Comparison of ENCODE assay signal across 19 cellular contexts in the genomic region with DNA sequence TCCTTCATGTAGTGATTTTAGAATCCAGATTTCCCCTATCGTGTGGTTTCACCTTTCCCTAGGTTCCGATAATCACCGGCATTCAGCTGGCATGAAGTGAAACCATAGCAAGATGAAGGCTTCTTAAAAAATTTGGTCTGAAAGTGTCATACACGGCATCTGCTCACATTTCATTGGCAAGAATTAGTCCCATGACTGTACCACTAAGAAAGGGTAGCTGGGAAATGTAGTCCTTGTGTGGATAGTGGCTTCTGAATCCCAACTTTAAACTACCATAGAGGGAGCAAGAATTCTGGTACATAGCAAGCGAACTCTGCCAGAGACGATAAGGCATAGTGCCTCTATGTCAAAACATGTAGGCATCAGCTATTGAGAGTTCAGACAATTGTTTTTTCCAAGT.
DNase-seq lines count a peak whose midpoint lies in the region; ATAC-seq and TF ChIP-seq lines count a peak whose summit lies in the region.
"Had no signal": no experiment of that assay in that cellular context is flagged by ENCODE, and none has a peak within 500 bp of the region (broad histone marks: within the 10 kb centered on the region; RNA-seq: fewer than 3 reads in every experiment).

No MANE protein-coding gene starts in this region.

- H3K36me3 ChIP-seq in OCI-LY3 (replicated peaks; ENCODE audit: low read depth, low read length), result no peaks in the 10 kb centered on the region
- H3K36me3 ChIP-seq: esophagus muscularis mucosa, transverse colon had no signal

- DNase-seq in H4 (ENCODE audit: low spot score) (peak; percentile 16), choroid plexus epithelial cell (ENCODE audit: low read depth) (peak; percentile 14), myocyte (ENCODE audit: low read depth) (peak; percentile 14), AG08395 (ENCODE audit: low spot score) (no peak)
- no peak for DNase-seq in activated CD4-positive, alpha-beta T cell treated with anti-CD3 and anti-CD28 coated beads for 4 hours
- DNase-seq: activated CD4-positive, alpha-beta T cell treated with anti-CD3 and anti-CD28 coated beads for 48 hours; activated CD8-positive, alpha-beta memory T cell treated with anti-CD3 and anti-CD28 coated beads, Interleukin-2, amount 10 ng/mL, durations not matched to agents 7 days and 5 days; effector memory CD8-positive, alpha-beta T cell; glutamatergic neuron; KBM-7; left ventricle myocardium superior; NCI-H187; NCI-H226; NK-92 treated with Interleukin-12 subunit alpha and Interleukin-12 subunit beta, amount 100 ng/mL, for 24 hours; stimulated activated CD4-positive, alpha-beta T cell treated with anti-CD3 and anti-CD28 coated beads, Interleukin-4, amount 100 ng/mL, for 1 hour; transverse colon had no signal

- 0 out of 2 replicates have a peak, but pooled peaks cover under 1% of the 10 kb centered on the region for H3K27me3 ChIP-seq in OCI-LY3 (ENCODE audit: low read depth, low read length)
- H3K27me3 ChIP-seq: esophagus muscularis mucosa, transverse colon had no signal

- TF ChIP-seq CTCF in OCI-LY3 (IDR thresholded peaks at IDR 0.05; ENCODE audit: low read depth, low read length), result no peak
- no peak for TF ChIP-seq CTCF in choroid plexus epithelial cell (conservative IDR thresholded peaks at IDR 0.05; ENCODE audit: low read depth, low read length)

- H3K4me1 ChIP-seq in OCI-LY3 (ENCODE audit: low read length), result peaks cover 5% of the 10 kb centered on the region
- H3K4me1 ChIP-seq: esophagus muscularis mucosa, transverse colon had no signal

- no peaks in the 10 kb centered on the region for H3K79me2 ChIP-seq in OCI-LY3 (ENCODE audit: low read length)

- H2AFZ ChIP-seq in OCI-LY3 (ENCODE audit: low read depth, low read length), result no peak overlapping the region; the same call in 1 of the 2 replicates

- no peak overlapping the region for H3K27ac ChIP-seq in OCI-LY3 (ENCODE audit: low read length)
- H3K27ac ChIP-seq: esophagus muscularis mucosa, transverse colon had no signal

- H4K20me1 ChIP-seq in OCI-LY3 (ENCODE audit: insufficient read depth, low read length), result no peaks in the 10 kb centered on the region

- H3K4me3 ChIP-seq in OCI-LY3 (ENCODE audit: low read length) (no peak overlapping the region), choroid plexus epithelial cell (ENCODE audit: low read depth, low read length) (no peak overlapping the region)
- H3K4me3 ChIP-seq: esophagus muscularis mucosa, transverse colon had no signal

- no peaks in the 10 kb centered on the region for H3K9me3 ChIP-seq in OCI-LY3 (ENCODE audit: insufficient read depth, low read length)
- H3K9me3 ChIP-seq: transverse colon had no signal

- no peak overlapping the region for H3K9ac ChIP-seq in OCI-LY3 (ENCODE audit: low read length)

- no peak for ATAC-seq in HG02623 (IDR thresholded peaks at IDR 0.05; ENCODE audit: unreplicated experiment)
- ATAC-seq: activated CD8-positive, alpha-beta memory T cell treated with anti-CD3 and anti-CD28 coated beads, Interleukin-2, amount 10 ng/mL, durations not matched to agents 7 days and 5 days; effector memory CD8-positive, alpha-beta T cell; left ventricle myocardium superior had no signal

- peak overlapping the region; percentile 31; the same call in 1 of the 2 replicates for H3K4me2 ChIP-seq in OCI-LY3 (ENCODE audit: low read length)

Comparison
In these comparisons a context has a peak if more than half of its experiments do, and no peak if none do; other contexts are left out.
1. DNase-seq: peak in H4 (single experiment), choroid plexus epithelial cell (single experiment) and myocyte (single experiment); none in AG08395 (single experiment) and activated CD4-positive, alpha-beta T cell treated with anti-CD3 and anti-CD28 coated beads for 4 hours (0 of 2).